1 cellular context compared by ENCODE assay signal in the genomic region with DNA sequence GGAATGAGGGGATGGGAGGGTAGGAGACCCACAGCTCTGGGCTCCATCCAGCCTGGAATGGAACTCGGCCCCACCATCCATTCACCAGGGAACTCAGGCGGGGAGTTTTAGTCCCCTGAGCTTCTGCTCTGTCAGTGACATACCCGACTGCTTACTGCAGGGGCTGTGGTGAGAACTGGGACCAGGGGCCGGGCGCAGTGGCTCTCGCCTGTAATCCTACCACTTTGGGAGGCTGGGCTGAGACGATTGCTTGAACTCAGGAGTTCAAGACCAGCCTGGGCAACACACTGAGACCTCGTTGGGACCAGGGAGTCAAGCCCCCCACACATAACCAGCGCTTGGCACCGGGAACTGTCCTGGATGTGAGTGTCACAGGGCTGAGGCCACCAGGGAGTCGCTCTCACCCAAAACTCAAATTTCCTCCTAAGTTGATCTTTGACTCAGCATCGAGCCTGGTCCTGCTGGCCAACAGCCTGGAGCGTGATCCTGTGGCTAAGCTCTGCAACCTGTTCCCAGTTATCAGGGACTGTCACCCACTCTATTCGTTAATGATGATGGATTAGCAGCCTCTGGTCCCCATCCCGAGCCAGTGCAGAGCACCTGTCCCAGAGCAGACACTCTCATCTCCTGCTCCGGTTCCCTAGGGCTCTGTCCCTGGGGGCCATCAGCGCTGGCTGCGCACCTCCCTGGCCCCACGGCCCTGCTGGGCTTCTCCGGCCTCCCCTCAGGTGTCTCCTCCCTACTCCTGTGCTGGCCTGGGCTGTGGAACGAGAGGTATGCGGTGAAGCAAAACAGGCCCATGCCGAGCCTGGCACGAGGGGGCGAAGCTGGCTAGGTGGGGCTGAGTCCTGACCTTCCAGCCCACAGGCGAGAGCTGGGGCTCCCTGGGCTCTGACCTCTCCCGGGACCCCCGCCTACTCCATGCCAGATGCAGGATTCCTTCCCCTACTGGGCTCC.
TF ChIP-seq lines count a peak whose summit lies in the region.

No MANE protein-coding gene starts in this region.

TF ChIP-seq in WTC11, 78 proteins besides CTCF, POLR2A, EP300 and RAD21 (continued from another document):
- no peak for TF ChIP-seq STAT6 (CRISPR knock-in tag; conservative IDR thresholded peaks at IDR 0.05; ENCODE audit: low read depth)
- TF ChIP-seq CBFB (CRISPR knock-in tag; IDR thresholded peaks at IDR 0.05; ENCODE audit: low read depth), result no peak
- TF ChIP-seq GABPB1 (CRISPR knock-in tag; IDR thresholded peaks at IDR 0.05), result no peak
- TF ChIP-seq AFF4 (CRISPR knock-in tag; IDR thresholded peaks at IDR 0.05; ENCODE audit: borderline replicate concordance), result no peak
- TF ChIP-seq, protein P1, sequence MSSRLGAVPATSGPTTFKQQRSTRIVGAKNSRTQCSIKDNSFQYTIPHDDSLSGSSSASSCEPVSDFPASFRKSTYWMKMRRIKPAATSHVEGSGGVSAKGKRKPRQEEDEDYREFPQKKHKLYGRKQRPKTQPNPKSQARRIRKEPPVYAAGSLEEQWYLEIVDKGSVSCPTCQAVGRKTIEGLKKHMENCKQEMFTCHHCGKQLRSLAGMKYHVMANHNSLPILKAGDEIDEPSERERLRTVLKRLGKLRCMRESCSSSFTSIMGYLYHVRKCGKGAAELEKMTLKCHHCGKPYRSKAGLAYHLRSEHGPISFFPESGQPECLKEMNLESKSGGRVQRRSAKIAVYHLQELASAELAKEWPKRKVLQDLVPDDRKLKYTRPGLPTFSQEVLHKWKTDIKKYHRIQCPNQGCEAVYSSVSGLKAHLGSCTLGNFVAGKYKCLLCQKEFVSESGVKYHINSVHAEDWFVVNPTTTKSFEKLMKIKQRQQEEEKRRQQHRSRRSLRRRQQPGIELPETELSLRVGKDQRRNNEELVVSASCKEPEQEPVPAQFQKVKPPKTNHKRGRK (CRISPR knock-in tag; IDR thresholded peaks at IDR 0.05; ENCODE audit: borderline replicate concordance), result no peak
- no peak for TF ChIP-seq ZNF121 (CRISPR knock-in tag; IDR thresholded peaks at IDR 0.05)
- TF ChIP-seq CREM (CRISPR knock-in tag; IDR thresholded peaks at IDR 0.05), result no peak
